ENCODE assay signal across 2 cellular contexts in genomic region chr6:117536317-117536716, GRCh38.
TF ChIP-seq lines count a peak whose summit lies in the region.

No MANE protein-coding gene starts in this region.

TF ChIP-seq in HCT116, 20 proteins besides CTCF, POLR2A, EP300 and RAD21 (continued from another document):
- TF ChIP-seq FOSL1 (IDR thresholded peaks at IDR 0.05; ENCODE audit: low read depth) (no peak), SP1 (IDR thresholded peaks at IDR 0.05; ENCODE audit: low read depth) (no peak)
TF ChIP-seq in HCT116: peak in this region for 5.

TF ChIP-seq in SK-N-SH treated with all-trans-retinoic acid at 6 μM for 48 hours, 23 proteins besides CTCF, POLR2A, EP300 and RAD21 (continued from another document):
- TF ChIP-seq, protein P1, sequence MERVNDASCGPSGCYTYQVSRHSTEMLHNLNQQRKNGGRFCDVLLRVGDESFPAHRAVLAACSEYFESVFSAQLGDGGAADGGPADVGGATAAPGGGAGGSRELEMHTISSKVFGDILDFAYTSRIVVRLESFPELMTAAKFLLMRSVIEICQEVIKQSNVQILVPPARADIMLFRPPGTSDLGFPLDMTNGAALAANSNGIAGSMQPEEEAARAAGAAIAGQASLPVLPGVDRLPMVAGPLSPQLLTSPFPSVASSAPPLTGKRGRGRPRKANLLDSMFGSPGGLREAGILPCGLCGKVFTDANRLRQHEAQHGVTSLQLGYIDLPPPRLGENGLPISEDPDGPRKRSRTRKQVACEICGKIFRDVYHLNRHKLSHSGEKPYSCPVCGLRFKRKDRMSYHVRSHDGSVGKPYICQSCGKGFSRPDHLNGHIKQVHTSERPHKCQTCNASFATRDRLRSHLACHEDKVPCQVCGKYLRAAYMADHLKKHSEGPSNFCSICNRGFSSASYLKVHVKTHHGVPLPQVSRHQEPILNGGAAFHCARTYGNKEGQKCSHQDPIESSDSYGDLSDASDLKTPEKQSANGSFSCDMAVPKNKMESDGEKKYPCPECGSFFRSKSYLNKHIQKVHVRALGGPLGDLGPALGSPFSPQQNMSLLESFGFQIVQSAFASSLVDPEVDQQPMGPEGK (CRISPR knock-in tag; IDR thresholded peaks at IDR 0.05; ENCODE audit: borderline replicate concordance): no peak
- TF ChIP-seq, protein P2, sequence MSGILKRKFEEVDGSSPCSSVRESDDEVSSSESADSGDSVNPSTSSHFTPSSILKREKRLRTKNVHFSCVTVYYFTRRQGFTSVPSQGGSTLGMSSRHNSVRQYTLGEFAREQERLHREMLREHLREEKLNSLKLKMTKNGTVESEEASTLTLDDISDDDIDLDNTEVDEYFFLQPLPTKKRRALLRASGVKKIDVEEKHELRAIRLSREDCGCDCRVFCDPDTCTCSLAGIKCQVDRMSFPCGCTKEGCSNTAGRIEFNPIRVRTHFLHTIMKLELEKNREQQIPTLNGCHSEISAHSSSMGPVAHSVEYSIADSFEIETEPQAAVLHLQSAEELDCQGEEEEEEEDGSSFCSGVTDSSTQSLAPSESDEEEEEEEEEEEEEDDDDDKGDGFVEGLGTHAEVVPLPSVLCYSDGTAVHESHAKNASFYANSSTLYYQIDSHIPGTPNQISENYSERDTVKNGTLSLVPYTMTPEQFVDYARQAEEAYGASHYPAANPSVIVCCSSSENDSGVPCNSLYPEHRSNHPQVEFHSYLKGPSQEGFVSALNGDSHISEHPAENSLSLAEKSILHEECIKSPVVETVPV (CRISPR knock-in tag; IDR thresholded peaks at IDR 0.05): no peak
- TF ChIP-seq ARNTL (CRISPR knock-in tag; IDR thresholded peaks at IDR 0.05; ENCODE audit: borderline replicate concordance, low read depth): no peak
